25 cellular contexts compared by ENCODE assay signal in the genomic region with DNA sequence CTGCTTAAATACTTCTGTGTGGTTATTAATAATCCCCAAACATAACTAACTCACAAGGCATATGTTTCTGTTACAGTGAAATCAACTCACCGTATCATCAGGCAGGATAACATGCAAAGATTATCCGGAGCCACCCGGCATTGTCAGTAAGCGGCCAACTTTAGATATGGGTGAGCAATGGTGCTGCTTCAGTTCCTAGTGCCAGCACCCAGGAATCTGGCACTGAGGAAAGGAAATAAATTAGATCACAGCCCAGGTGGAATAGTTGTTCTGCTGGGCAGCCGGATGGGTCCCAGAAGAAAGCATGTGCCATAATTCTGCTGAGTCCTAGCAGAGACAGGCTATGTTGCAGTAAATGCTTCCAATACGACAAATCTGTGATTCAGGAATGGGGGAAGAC.
"Had no signal": no experiment of that assay in that cellular context is flagged by ENCODE, and none has a peak within 500 bp of the region (broad histone marks: within the 10 kb centered on the region; RNA-seq: fewer than 3 reads in every experiment).

No MANE protein-coding gene starts in this region.

- H3K4me3 ChIP-seq: ascending aorta, body of pancreas, SK-N-MC had no signal

- H3K27ac ChIP-seq: ascending aorta, body of pancreas, KMS-11, SK-N-MC had no signal

- ATAC-seq: activated CD8-positive, alpha-beta memory T cell treated with anti-CD3 and anti-CD28 coated beads, Interleukin-2, amount 10 ng/mL, durations not matched to agents 7 days and 5 days; activated naive CD4-positive, alpha-beta T cell treated with anti-CD3 and anti-CD28 coated beads, Interleukin-2, amount 50 U/mL, for 72 hours; activated naive CD8-positive, alpha-beta T cell treated with anti-CD3 and anti-CD28 coated beads, Interleukin-2, amount 50 U/mL, for 24 hours; body of pancreas; T-cell had no signal

- DNase-seq: activated B cell treated with CpG ODN at 0.5 μM for 24 hours; activated CD4-positive, alpha-beta T cell treated with anti-CD3 and anti-CD28 coated beads for 1 hour; activated CD4-positive, alpha-beta T cell treated with anti-CD3 and anti-CD28 coated beads, Interleukin-2, amount 10 ng/mL, durations not matched to agents 24 days and 14 days; activated CD4-positive, alpha-beta T cell treated with anti-CD3 and anti-CD28 coated beads, Interleukin-2, amount 50 U/mL, for 48 hours; activated CD8-positive, alpha-beta memory T cell treated with anti-CD3 and anti-CD28 coated beads, Interleukin-2, amount 10 ng/mL, durations not matched to agents 7 days and 5 days; activated effector memory CD4-positive, alpha-beta T cell treated with anti-CD3 and anti-CD28 coated beads, Interleukin-2, amount 50 U/mL, for 16 hours; activated naive CD4-positive, alpha-beta T cell treated with Interleukin-2 at 50 U/mL for 16 hours; activated naive CD8-positive, alpha-beta T cell treated with anti-CD3 and anti-CD28 coated beads, Interleukin-2, amount 50 U/mL, for 24 hours; activated T-cell treated with anti-CD3 and anti-CD28 coated beads, Interleukin-2, amount 50 U/mL, for 24 hours; amniotic stem cell; body of pancreas; MV-4-11; NCI-H1092 treated with DMSO at 0.1 percent for 48 hours; NCI-H1417 treated with DMSO at 0.1 percent for 48 hours; NCI-H187; NCI-H2081; NCI-H526 treated with DMSO at 0.1 percent for 48 hours; NCI-H82; T-cell; T-helper 2 cell; T1000 had no signal

- H3K4me1 ChIP-seq: ascending aorta, body of pancreas had no signal

- H3K9me3 ChIP-seq: ascending aorta, body of pancreas had no signal

- H3K36me3 ChIP-seq: ascending aorta had no signal

- H3K27me3 ChIP-seq: ascending aorta, body of pancreas had no signal
